ENCODE assay signal across 1 cellular context in genomic region chr7:45015313-45015712, GRCh38.
TF ChIP-seq lines count a peak whose summit lies in the region.

No MANE protein-coding gene starts in this region.

TF ChIP-seq in endothelial cell of umbilical vein, 7 proteins besides CTCF, POLR2A, EP300 and RAD21:
- TF ChIP-seq JUN (IDR thresholded peaks at IDR 0.05; ENCODE audit: borderline replicate concordance, insufficient read depth, insufficient read length, low read depth) (no peak), FOS (IDR thresholded peaks at IDR 0.05; ENCODE audit: borderline replicate concordance, insufficient read depth, low read length) (no peak), EZH2 (IDR thresholded peaks at IDR 0.05; ENCODE audit: borderline replicate concordance, low read depth, low read length, severe bottlenecking) (no peak), MYC (IDR thresholded peaks at IDR 0.05; ENCODE audit: low read depth, low read length) (no peak), POLR2AphosphoS5 (IDR thresholded peaks at IDR 0.05; ENCODE audit: insufficient read depth, low read depth, low read length) (no peak), MAX (IDR thresholded peaks at IDR 0.05; ENCODE audit: insufficient read depth, insufficient read length) (no peak), GATA2 (IDR thresholded peaks at IDR 0.05; ENCODE audit: insufficient read depth, insufficient read length, low read depth, low read length) (no peak)
